ENCODE assay signal across 13 cellular contexts in the genomic region with DNA sequence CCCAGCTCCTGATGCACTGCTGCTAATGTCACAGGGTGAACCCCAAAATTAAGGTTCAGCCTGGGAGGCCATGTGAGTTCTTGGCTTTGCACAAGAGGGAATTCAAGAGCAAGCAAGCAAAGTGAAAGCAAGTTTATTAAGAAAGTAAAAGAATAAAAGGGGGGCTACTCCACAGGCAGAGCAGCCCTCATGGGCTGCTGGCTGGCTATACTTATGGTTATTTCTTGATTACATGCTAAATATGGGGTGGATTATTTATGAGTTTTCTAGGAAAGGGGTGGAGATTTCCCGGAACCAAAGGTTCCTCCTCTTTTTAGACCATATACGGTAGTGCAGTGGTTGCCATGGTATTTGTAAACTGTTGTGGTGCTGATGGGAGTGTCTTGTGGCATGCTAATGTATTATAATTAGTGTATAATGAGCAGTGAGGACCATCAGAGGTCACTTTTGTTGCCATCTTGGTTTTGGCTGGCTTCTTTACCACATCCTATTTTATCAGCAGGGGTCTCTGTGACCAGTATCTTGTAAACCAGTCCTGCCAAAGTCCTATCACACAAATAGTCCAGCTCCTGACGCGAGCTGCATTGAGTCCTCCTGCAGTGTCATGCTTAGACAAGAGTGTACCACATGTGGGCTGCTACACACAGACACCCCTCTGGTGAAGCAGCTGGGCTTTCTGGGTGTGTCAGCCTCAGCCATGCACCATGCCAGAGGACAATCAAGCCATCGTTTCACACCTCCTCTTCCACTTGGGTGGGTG. TPM values are rescaled to one million over a fixed set of nuclear protein-coding genes. Genes with fewer than 3 reads are reported as not detected.
DNase-seq lines count a peak whose midpoint lies in the region; ATAC-seq and TF ChIP-seq lines count a peak whose summit lies in the region.
"Had no signal": no experiment of that assay in that cellular context is flagged by ENCODE, and none has a peak within 500 bp of the region (broad histone marks: within the 10 kb centered on the region; RNA-seq: fewer than 3 reads in every experiment).

No MANE protein-coding gene starts in this region.

- peaks cover 11 to 22% of the 10 kb centered on the region in 2 donors for H3K9me3 Mint-ChIP-seq in stimulated activated naive CD8-positive, alpha-beta T cell treated with anti-CD3 and anti-CD28 coated beads, Interleukin-15, amount 100 ng/mL, for 72 hours
- H3K9me3 Mint-ChIP-seq in brain: peaks cover 15 to 37% (median 20%) of the 10 kb centered on the region in 5 experiments
- H3K9me3 Mint-ChIP-seq in naive thymus-derived CD4-positive, alpha-beta T cell: peaks cover 0 to 35% (median 13%) of the 10 kb centered on the region in 11 donors

- peak; percentile 46 for ATAC-seq in stimulated activated naive CD8-positive, alpha-beta T cell treated with anti-CD3 and anti-CD28 coated beads, Interleukin-15, amount 100 ng/mL, for 72 hours
- ATAC-seq in stimulated activated naive CD8-positive, alpha-beta T cell treated with anti-CD3 and anti-CD28 coated beads, Interleukin-15, Interleukin-2, amounts not matched to agents 100 U/mL and 50 U/mL, for 24 hours: no peak
- ATAC-seq in naive thymus-derived CD4-positive, alpha-beta T cell: peak; percentile 86
- ATAC-seq in GM19397 (IDR thresholded peaks at IDR 0.05; ENCODE audit: unreplicated experiment): no peak
- no peak for ATAC-seq in HG03159 (IDR thresholded peaks at IDR 0.05; ENCODE audit: unreplicated experiment)
- no peak for ATAC-seq in HG03039 (IDR thresholded peaks at IDR 0.05; ENCODE audit: unreplicated experiment)
- ATAC-seq in GM21447 (IDR thresholded peaks at IDR 0.05; ENCODE audit: unreplicated experiment): no peak

- H3K36me3 ChIP-seq in naive thymus-derived CD4-positive, alpha-beta T cell (ENCODE audit: control insufficient read depth in 2 of 3, insufficient read depth in 3 of 3, low read length in 3 of 3): no peaks in the 10 kb centered on the region

- TF ChIP-seq CTCF in brain (conservative IDR thresholded peaks at IDR 0.05): no peak

- no peaks in the 10 kb centered on the region for H3K4me1 ChIP-seq in naive thymus-derived CD4-positive, alpha-beta T cell (ENCODE audit: control insufficient read depth in 2 of 2, insufficient read depth in 2 of 2, low read length in 2 of 2)

- CTCF ChIA-PET in naive thymus-derived CD4-positive, alpha-beta T cell (lab: Charles Lee): no interaction called here

- H3K27me3 Mint-ChIP-seq in stimulated activated naive CD8-positive, alpha-beta T cell treated with anti-CD3 and anti-CD28 coated beads, Interleukin-15, amount 100 ng/mL, for 72 hours: peaks cover 14% of the 10 kb centered on the region
- peaks cover 5% of the 10 kb centered on the region for H3K27me3 Mint-ChIP-seq in brain
- H3K27me3 Mint-ChIP-seq in naive thymus-derived CD4-positive, alpha-beta T cell: peaks cover 0 to 16% (median 0%) of the 10 kb centered on the region in 5 donors

- POLR2A ChIA-PET in naive thymus-derived CD4-positive, alpha-beta T cell (lab: Charles Lee): no interaction called here

- no peak for DNase-seq in stimulated activated naive CD8-positive, alpha-beta T cell treated with anti-CD3 and anti-CD28 coated beads, Interleukin-15, amount 100 ng/mL, for 72 hours
- no peak for DNase-seq in stimulated activated naive CD8-positive, alpha-beta T cell treated with anti-CD3 and anti-CD28 coated beads, Interleukin-15, Interleukin-2, amounts not matched to agents 100 U/mL and 50 U/mL, for 24 hours
- DNase-seq in naive thymus-derived CD4-positive, alpha-beta T cell: no peak
- DNase-seq: activated CD4-positive, alpha-beta T cell treated with anti-CD3 and anti-CD28 coated beads, Interleukin-2, amount 50 U/mL, for 48 hours; cerebellar nuclear complex; NCI-H1436 treated with DMSO at 0.1 percent for 48 hours; stimulated activated CD8-positive, alpha-beta memory T cell treated with anti-CD3 and anti-CD28 coated beads, Interleukin-4, amount 100 ng/mL, for 48 hours had no signal

- no peaks in the 10 kb centered on the region for H3K9me3 ChIP-seq in naive thymus-derived CD4-positive, alpha-beta T cell (ENCODE audit: control insufficient read depth in 2 of 3, low read length in 3 of 3)

- H3K36me3 Mint-ChIP-seq in brain: no peaks in the 10 kb centered on the region
- peaks cover 0 to 27% (median 4%) of the 10 kb centered on the region in 5 donors for H3K36me3 Mint-ChIP-seq in naive thymus-derived CD4-positive, alpha-beta T cell

- no peak overlapping the region for H3K27ac ChIP-seq in naive thymus-derived CD4-positive, alpha-beta T cell (ENCODE audit: low read depth, low read length)

- peaks cover 10% of the 10 kb centered on the region for H3K4me1 Mint-ChIP-seq in stimulated activated naive CD8-positive, alpha-beta T cell treated with anti-CD3 and anti-CD28 coated beads, Interleukin-15, amount 100 ng/mL, for 72 hours
- H3K4me1 Mint-ChIP-seq in brain: peaks cover 22% of the 10 kb centered on the region
- H3K4me1 Mint-ChIP-seq in naive thymus-derived CD4-positive, alpha-beta T cell: peaks cover 5 to 16% (median 11%) of the 10 kb centered on the region in 7 donors

- intact Hi-C loops in naive thymus-derived CD4-positive, alpha-beta T cell (cut with micrococcal nuclease): no loop called here

- no peak overlapping the region for H3K4me3 Mint-ChIP-seq in stimulated activated naive CD8-positive, alpha-beta T cell treated with anti-CD3 and anti-CD28 coated beads, Interleukin-15, amount 100 ng/mL, for 72 hours
- peak overlapping the region in 3 of 5 experiments; percentile 27 to 65 (median 28) for H3K4me3 Mint-ChIP-seq in brain
- peak overlapping the region in 2 of 10 donors; percentile 12 to 53 for H3K4me3 Mint-ChIP-seq in naive thymus-derived CD4-positive, alpha-beta T cell
- H3K4me3 Mint-ChIP-seq: B cell had no signal

- H3K4me3 ChIP-seq in naive thymus-derived CD4-positive, alpha-beta T cell (ENCODE audit: low read length): no peak overlapping the region

- H3K27me3 ChIP-seq in naive thymus-derived CD4-positive, alpha-beta T cell (ENCODE audit: control insufficient read depth in 2 of 2, insufficient read depth in 2 of 2, low read length in 2 of 2): no peaks in the 10 kb centered on the region

- H3K27ac Mint-ChIP-seq in stimulated activated naive CD8-positive, alpha-beta T cell treated with anti-CD3 and anti-CD28 coated beads, Interleukin-15, amount 100 ng/mL, for 72 hours: no peak overlapping the region
- peak overlapping the region; percentile 26 to 90 (median 65) for H3K27ac Mint-ChIP-seq in brain
- no peak overlapping the region for H3K27ac Mint-ChIP-seq in naive thymus-derived CD4-positive, alpha-beta T cell
- H3K27ac Mint-ChIP-seq: B cell had no signal

RNA-seq across cellular contexts. Expression of gene CSF1, which starts 46.4 kb away (rescaled TPM):
- polyA plus RNA-seq in brain (ENCODE audit: insufficient read depth, low read depth, low replicate concordance): 10.5 TPM
- 100 to 1,000 TPM in 1 of 5 experiments, 10 to 100 TPM in 1, 1 to 10 TPM in 3; 1.4 to 125 (median 5.9) TPM for total RNA-seq in naive thymus-derived CD4-positive, alpha-beta T cell
- polyA plus RNA-seq in naive thymus-derived CD4-positive, alpha-beta T cell: 1 to 10 TPM in 1 of 2 donors, under 1 TPM in 1; 0.94 to 2.2 TPM

Comparison
In these comparisons a context has a peak if more than half of its experiments do, and no peak if none do; other contexts are left out.
1. ATAC-seq: peak in stimulated activated naive CD8-positive, alpha-beta T cell treated with anti-CD3 and anti-CD28 coated beads, Interleukin-15, amount 100 ng/mL, for 72 hours (single experiment) and naive thymus-derived CD4-positive, alpha-beta T cell (single experiment); none in stimulated activated naive CD8-positive, alpha-beta T cell treated with anti-CD3 and anti-CD28 coated beads, Interleukin-15, Interleukin-2, amounts not matched to agents 100 U/mL and 50 U/mL, for 24 hours (single experiment), GM19397 (single experiment), HG03159 (single experiment), HG03039 (single experiment) and GM21447 (single experiment).
2. H3K27ac Mint-ChIP-seq: peak in brain (5 of 5); none in stimulated activated naive CD8-positive, alpha-beta T cell treated with anti-CD3 and anti-CD28 coated beads, Interleukin-15, amount 100 ng/mL, for 72 hours (0 of 2) and naive thymus-derived CD4-positive, alpha-beta T cell (0 of 9).
3. H3K4me3 Mint-ChIP-seq: peak in brain (3 of 5); none in stimulated activated naive CD8-positive, alpha-beta T cell treated with anti-CD3 and anti-CD28 coated beads, Interleukin-15, amount 100 ng/mL, for 72 hours (0 of 2).